In genomic region chr12:113850309-113851056, GRCh38 we compare ENCODE assay signal across 12 cellular contexts.
DNase-seq lines count a peak whose midpoint lies in the region; ATAC-seq and TF ChIP-seq lines count a peak whose summit lies in the region.
"Had no signal": no experiment of that assay in that cellular context is flagged by ENCODE, and none has a peak within 500 bp of the region (broad histone marks: within the 10 kb centered on the region; RNA-seq: fewer than 3 reads in every experiment).

No MANE protein-coding gene starts in this region.

- H3K4me1 ChIP-seq in mammary epithelial cell (ENCODE audit: insufficient read depth, low read length) (no peaks in the 10 kb centered on the region), aorta (ENCODE audit: control insufficient read depth in 1 of 2, insufficient read depth in 2 of 2, low read length in 2 of 2) (no peaks in the 10 kb centered on the region), PC-3 (ENCODE audit: insufficient read depth, low read length) (no peaks in the 10 kb centered on the region)

- CTCF ChIA-PET in MCF 10A (lab: Yijun Ruan, JAX) (interaction anchor here (0.7 kb wide), 1 partner anchor 12 kb away, joined by 3 read pairs; no protein-coding TSS in a partner anchor), mammary epithelial cell (lab: Charles Lee; ENCODE audit: low non-redundant PET) (no interaction called here), PC-3 (lab: Charles Lee) (no interaction called here)

- no peak overlapping the region for H3K4me2 ChIP-seq in mammary epithelial cell (ENCODE audit: insufficient read depth, low read depth, low read length)
- H3K4me2 ChIP-seq in PC-3 (ENCODE audit: low read length), result no peak overlapping the region

- no peaks in the 10 kb centered on the region for H3K27me3 Mint-ChIP-seq in MCF 10A (ENCODE audit: insufficient read depth, unreplicated experiment)
- H3K27me3 Mint-ChIP-seq in neural crest cell (ENCODE audit: low read depth), result no peaks in the 10 kb centered on the region
- H3K27me3 Mint-ChIP-seq: activated B cell treated with CpG ODN at 0.5 μM for 24 hours, type B pancreatic cell had no signal

- H3K9ac ChIP-seq in mammary epithelial cell (ENCODE audit: insufficient read depth, low read length), result no peak overlapping the region
- H3K9ac ChIP-seq in PC-3 (ENCODE audit: low read length), result no peak overlapping the region

- WGBS in mammary epithelial cell (ENCODE audit: low coverage, missing lambda C conversion rate), result 98% methylated on average over 7 of the region's 8 CpGs
- WGBS in aorta, 2 donors, result 44 to 58% methylated on average over 8 of the region's 8 CpGs

- H3K9me3 ChIP-seq in mammary epithelial cell (replicated peaks; ENCODE audit: insufficient read depth, low read length) (no peaks in the 10 kb centered on the region), aorta (ENCODE audit: control insufficient read depth, low read length) (no peaks in the 10 kb centered on the region), PC-3 (ENCODE audit: low read length) (no peaks in the 10 kb centered on the region)

- TF ChIP-seq CTCF in MCF 10A (IDR thresholded peaks at IDR 0.05; ENCODE audit: unreplicated experiment) (no peak), mammary epithelial cell (conservative IDR thresholded peaks at IDR 0.05 in 1 of 2, IDR thresholded peaks at IDR 0.05 in 1 of 2; ENCODE audit: extremely low read depth in 1 of 2, insufficient read depth in 1 of 2, low read depth in 1 of 2, low read length in 2 of 2) (no peak), neural crest cell (conservative IDR thresholded peaks at IDR 0.05) (no peak), PC-3 (conservative IDR thresholded peaks at IDR 0.05; ENCODE audit: low read depth, low read length) (no peak)

- H4K20me1 ChIP-seq in mammary epithelial cell (ENCODE audit: insufficient read depth, low read length) (no peaks in the 10 kb centered on the region), PC-3 (ENCODE audit: low read length) (no peaks in the 10 kb centered on the region)

- no peaks in the 10 kb centered on the region for H3K79me2 ChIP-seq in mammary epithelial cell (ENCODE audit: insufficient read depth, low read length)
- no peaks in the 10 kb centered on the region for H3K79me2 ChIP-seq in PC-3 (ENCODE audit: low read length)

- DNase-seq in MCF 10A (ENCODE audit: unreplicated experiment) (no peak), mammary epithelial cell (no peak), fibroblast of the conjunctiva (ENCODE audit: low read depth) (peak; percentile 16), neural crest cell (ENCODE audit: low read depth, low spot score) (no peak), aorta (peak; percentile 77 to 82), PC-3 (no peak)
- DNase-seq: activated B cell treated with CpG ODN at 0.5 μM for 24 hours, NCI-H1694 had no signal

- peak; percentile 80 for ATAC-seq in aorta (ENCODE audit: low FRiP score)
- ATAC-seq in HG02571 (IDR thresholded peaks at IDR 0.05; ENCODE audit: unreplicated experiment), result no peak
- no peak for ATAC-seq in GM18873 (IDR thresholded peaks at IDR 0.05; ENCODE audit: low FRiP score, unreplicated experiment)
- ATAC-seq in PC-3, result no peak

- no peak overlapping the region for H2AFZ ChIP-seq in mammary epithelial cell (ENCODE audit: low read depth, low read length)
- no peak overlapping the region for H2AFZ ChIP-seq in PC-3 (ENCODE audit: low read length)

- H3K36me3 ChIP-seq in mammary epithelial cell (ENCODE audit: insufficient read depth, low read length) (no peaks in the 10 kb centered on the region), aorta (ENCODE audit: control insufficient read depth in 1 of 2, insufficient read depth in 2 of 2, low read length in 1 of 2) (no peaks in the 10 kb centered on the region), PC-3 (ENCODE audit: low read depth, low read length) (no peaks in the 10 kb centered on the region; the same call in 1 of the 2 replicates)

- dilution Hi-C loops in mammary epithelial cell (cut with HindIII; ENCODE audit: low sequenced_read_pairs), result no loop called here

- H3K27ac ChIP-seq in mammary epithelial cell (ENCODE audit: insufficient read depth, low read depth, low read length), result no peak overlapping the region
- H3K27ac ChIP-seq in aorta (ENCODE audit: low read depth in 1 of 2, low read length in 2 of 2), result no peak overlapping the region
- no peak overlapping the region for H3K27ac ChIP-seq in PC-3 (ENCODE audit: low read length)
- H3K27ac ChIP-seq: skin epidermis had no signal

- in situ Hi-C loops in mammary epithelial cell (cut with MboI; ENCODE audit: low sequenced_read_pairs in 2 of 2), result no loop called here

- no peaks in the 10 kb centered on the region for H3F3A ChIP-seq in PC-3 (ENCODE audit: low read length, unreplicated experiment)

- H3K9me2 ChIP-seq in PC-3 (replicated peaks; ENCODE audit: low read length), result no peaks in the 10 kb centered on the region

- H3K27me3 ChIP-seq in mammary epithelial cell (ENCODE audit: insufficient read depth, low read length), result no peaks in the 10 kb centered on the region
- no peaks in the 10 kb centered on the region for H3K27me3 ChIP-seq in aorta (ENCODE audit: control insufficient read depth in 1 of 2, insufficient read depth in 2 of 2, low read length in 1 of 2)
- H3K27me3 ChIP-seq in PC-3 (ENCODE audit: low read length), result no peaks in the 10 kb centered on the region

- H3K36me3 Mint-ChIP-seq in MCF 10A (ENCODE audit: insufficient read depth, unreplicated experiment) (no peaks in the 10 kb centered on the region), neural crest cell (ENCODE audit: low read depth) (no peaks in the 10 kb centered on the region)

- H3K4me1 Mint-ChIP-seq in MCF 10A (ENCODE audit: insufficient read depth, unreplicated experiment) (no peaks in the 10 kb centered on the region), neural crest cell (peaks cover 14% of the 10 kb centered on the region)
- H3K4me1 Mint-ChIP-seq: activated B cell treated with CpG ODN at 0.5 μM for 24 hours had no signal

- no peak overlapping the region for H3K4me3 Mint-ChIP-seq in MCF 10A (ENCODE audit: unreplicated experiment)
- no peak overlapping the region for H3K4me3 Mint-ChIP-seq in neural crest cell
- H3K4me3 Mint-ChIP-seq: activated B cell treated with CpG ODN at 0.5 μM for 24 hours, type B pancreatic cell had no signal

- H3K27ac Mint-ChIP-seq in MCF 10A (ENCODE audit: low read depth, unreplicated experiment) (peak overlapping the region; percentile 63), neural crest cell (ENCODE audit: unreplicated experiment) (peak overlapping the region; percentile 35)
- H3K27ac Mint-ChIP-seq: activated B cell treated with CpG ODN at 0.5 μM for 24 hours, type B pancreatic cell had no signal

- POLR2A ChIA-PET in MCF 10A (lab: Yijun Ruan, JAX), result no interaction called here
- POLR2A ChIA-PET in PC-3 (lab: Charles Lee; ENCODE audit: unreplicated experiment), result no interaction called here

- H3K9me3 Mint-ChIP-seq in MCF 10A (ENCODE audit: unreplicated experiment) (no peaks in the 10 kb centered on the region), neural crest cell (no peaks in the 10 kb centered on the region)
- H3K9me3 Mint-ChIP-seq: activated B cell treated with CpG ODN at 0.5 μM for 24 hours, type B pancreatic cell had no signal

- no peak overlapping the region for H3K4me3 ChIP-seq in mammary epithelial cell (replicated peaks in 1 of 3; ENCODE audit: insufficient read depth in 1 of 3, low read depth in 2 of 3, low read length in 3 of 3)
- no peak overlapping the region for H3K4me3 ChIP-seq in aorta (ENCODE audit: low read length in 2 of 2)
- no peak overlapping the region for H3K4me3 ChIP-seq in PC-3 (ENCODE audit: low read length)
- H3K4me3 ChIP-seq: skin epidermis had no signal

- no TSS peak for BruUV-seq in MCF 10A (replicated peaks; lab: Mats Ljungman, UMichigan)
- no TSS peak for BruUV-seq in mammary epithelial cell (replicated peaks; lab: Mats Ljungman, UMichigan)
- no TSS peak for BruUV-seq in PC-3 (replicated peaks; lab: Mats Ljungman, UMichigan)

- intact Hi-C loops in MCF 10A (cut with micrococcal nuclease), result no loop called here
- intact Hi-C loops in mammary epithelial cell (cut with micrococcal nuclease), result no loop called here
- intact Hi-C loops in aorta (cut with DNase I), result no loop called here
- intact Hi-C loops in PC-3 (cut with micrococcal nuclease), result no loop called here

Comparison
In these comparisons a context has a peak if more than half of its experiments do, and no peak if none do; other contexts are left out.
1. DNase-seq: peak in fibroblast of the conjunctiva (single experiment) and aorta (2 of 2); none in MCF 10A (single experiment), mammary epithelial cell (single experiment), neural crest cell (single experiment) and PC-3 (single experiment).